Comparison of ENCODE assay signal across 37 cellular contexts in the genomic region with DNA sequence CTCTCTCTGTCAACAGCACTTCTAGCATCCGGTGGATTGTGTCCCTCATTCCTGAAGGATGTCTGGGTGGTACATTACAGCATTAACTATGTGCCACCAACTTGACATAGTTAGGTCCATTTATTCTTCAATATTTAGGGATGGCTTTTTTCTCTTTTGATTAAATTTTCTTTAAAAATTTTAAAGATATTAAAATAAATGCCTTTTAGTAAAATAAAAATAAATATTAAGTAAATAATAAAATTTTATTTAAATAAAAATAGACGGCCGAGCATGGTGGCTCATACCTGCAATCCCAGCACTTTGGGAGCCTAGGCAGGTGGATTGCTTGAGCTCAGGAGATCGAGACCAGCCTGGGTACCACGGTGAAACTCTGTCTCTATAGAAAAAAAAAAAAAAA. TPM values are rescaled to one million over a fixed set of nuclear protein-coding genes. Genes with fewer than 3 reads are reported as not detected.
DNase-seq lines count a peak whose midpoint lies in the region; ATAC-seq, FAIRE-seq and TF ChIP-seq lines count a peak whose summit lies in the region.
"Had no signal": no experiment of that assay in that cellular context is flagged by ENCODE, and none has a peak within 500 bp of the region (broad histone marks: within the 10 kb centered on the region; RNA-seq: fewer than 3 reads in every experiment).

No MANE protein-coding gene starts in this region.

- no peak overlapping the region for H3K4me3 Mint-ChIP-seq in WTC11
- H3K4me3 Mint-ChIP-seq: B cell; CD14-positive monocyte; CD4-positive, alpha-beta memory T cell; CD4-positive, alpha-beta T cell; CD4-positive, CD25-positive, alpha-beta regulatory T cell; CD8-positive, alpha-beta memory T cell; CD8-positive, alpha-beta T cell had no signal

- peaks cover 6% of the 10 kb centered on the region for H3K27me3 ChIP-seq in osteoblast (ENCODE audit: insufficient read depth, low read length)
- no peaks in the 10 kb centered on the region for H3K27me3 ChIP-seq in A673 (replicated peaks; ENCODE audit: insufficient read depth, low read depth, low read length, poor library complexity)
- H3K27me3 ChIP-seq: BLaER1; BLaER1 treated with 17β-estradiol and CSF1 and Interleukin-3, amounts not matched to agents 10 nM and 100 nM had no signal

- H3K9me3 ChIP-seq in osteoblast (ENCODE audit: low read depth, low read length) (no peaks in the 10 kb centered on the region), A673 (ENCODE audit: low read depth, low read length, poor library complexity, severe bottlenecking) (no peaks in the 10 kb centered on the region)
- H3K9me3 ChIP-seq: A549; BE2C; BLaER1; BLaER1 treated with 17β-estradiol and CSF1 and Interleukin-3, amounts not matched to agents 10 nM and 100 nM; Caco-2 had no signal

- H3K9me3 Mint-ChIP-seq in WTC11: peaks cover 10% of the 10 kb centered on the region; the same call in 1 of the 2 replicates
- H3K9me3 Mint-ChIP-seq: CD4-positive, alpha-beta T cell had no signal

- intact Hi-C loops in A673 (cut with micrococcal nuclease; ENCODE audit: unreplicated experiment): no loop called here

- no peaks in the 10 kb centered on the region for H3K36me3 ChIP-seq in osteoblast (ENCODE audit: insufficient read depth, low read length)
- no peaks in the 10 kb centered on the region for H3K36me3 ChIP-seq in A673 (ENCODE audit: insufficient read depth, low read length, poor library complexity, severe bottlenecking)
- H3K36me3 ChIP-seq: BE2C; BLaER1; BLaER1 treated with 17β-estradiol and CSF1 and Interleukin-3, amounts not matched to agents 10 nM and 100 nM had no signal

- H3K4me1 ChIP-seq in osteoblast (ENCODE audit: insufficient read depth, low read length) (no peaks in the 10 kb centered on the region), A673 (ENCODE audit: insufficient read depth, low read length, poor library complexity, severe bottlenecking) (no peaks in the 10 kb centered on the region)
- H3K4me1 ChIP-seq: A549; BE2C; BLaER1; BLaER1 treated with 17β-estradiol and CSF1 and Interleukin-3, amounts not matched to agents 10 nM and 100 nM; Caco-2 had no signal

- H2AFZ ChIP-seq in osteoblast (ENCODE audit: low read length): no peak overlapping the region

- peak; percentile 19 for FAIRE-seq in G401.6 (lab: Jason Lieb, UNC)
- FAIRE-seq in TTC549 (lab: Jason Lieb, UNC): peak; percentile 40
- FAIRE-seq: A204.1, A549, D721Med had no signal

- ATAC-seq in WTC11: no peak
- no peak for ATAC-seq in HG03442 (IDR thresholded peaks at IDR 0.05; ENCODE audit: unreplicated experiment)
- ATAC-seq: CD8-positive, alpha-beta T cell had no signal

- TF ChIP-seq CTCF in WTC11 (IDR thresholded peaks at IDR 0.05) (no peak), osteoblast (IDR thresholded peaks at IDR 0.05; ENCODE audit: extremely low read depth, low read depth, low read length) (no peak), foreskin fibroblast (IDR thresholded peaks at IDR 0.05; ENCODE audit: low read depth, low read length) (no peak), A673 (conservative IDR thresholded peaks at IDR 0.05; ENCODE audit: low read depth, low read length) (no peak)

- H3K27ac ChIP-seq in osteoblast (ENCODE audit: low read depth, low read length) (no peak overlapping the region), A673 (ENCODE audit: low read depth, low read length, poor library complexity, severe bottlenecking) (no peak overlapping the region)
- H3K27ac ChIP-seq: 22Rv1; A549; BLaER1; BLaER1 treated with 17β-estradiol and CSF1 and Interleukin-3, amounts not matched to agents 10 nM and 100 nM; C4-2B had no signal

- no peak overlapping the region for H3K4me2 ChIP-seq in osteoblast (ENCODE audit: insufficient read depth, low read length)
- H3K4me2 ChIP-seq: A549; BLaER1; BLaER1 treated with 17β-estradiol and CSF1 and Interleukin-3, amounts not matched to agents 10 nM and 100 nM had no signal

- no peak overlapping the region for H3K27ac Mint-ChIP-seq in WTC11
- H3K27ac Mint-ChIP-seq: B cell; CD14-positive monocyte; CD4-positive, alpha-beta memory T cell; CD4-positive, alpha-beta T cell; CD4-positive, CD25-positive, alpha-beta regulatory T cell; CD8-positive, alpha-beta memory T cell; CD8-positive, alpha-beta T cell had no signal

- H3K4me1 Mint-ChIP-seq in WTC11: no peaks in the 10 kb centered on the region
- H3K4me1 Mint-ChIP-seq: B cell; CD14-positive monocyte; CD4-positive, alpha-beta memory T cell; CD4-positive, CD25-positive, alpha-beta regulatory T cell; CD8-positive, alpha-beta memory T cell had no signal

- peaks cover 17% of the 10 kb centered on the region for H3K27me3 Mint-ChIP-seq in WTC11 (ENCODE audit: low read depth)

- no peaks in the 10 kb centered on the region for H3K36me3 Mint-ChIP-seq in WTC11
- H3K36me3 Mint-ChIP-seq: CD14-positive monocyte; CD4-positive, alpha-beta memory T cell; CD4-positive, CD25-positive, alpha-beta regulatory T cell; CD8-positive, alpha-beta memory T cell; CD8-positive, alpha-beta T cell had no signal

- no peak overlapping the region for H3K4me3 ChIP-seq in osteoblast (ENCODE audit: insufficient read depth, low read length)
- H3K4me3 ChIP-seq in foreskin fibroblast (ENCODE audit: low read depth in 1 of 2, low read length in 2 of 2): no peak overlapping the region
- no peak overlapping the region for H3K4me3 ChIP-seq in A673 (ENCODE audit: low read depth, low read length, poor library complexity, severe bottlenecking)
- H3K4me3 ChIP-seq: A549; BLaER1; BLaER1 treated with 17β-estradiol and CSF1 and Interleukin-3, amounts not matched to agents 10 nM and 100 nM had no signal

- DNase-seq in WTC11 (ENCODE audit: low spot score) (no peak), osteoblast (ENCODE audit: insufficient read length, low spot score, missing footprints) (peak; percentile 19), foreskin fibroblast (no peak), A673 (ENCODE audit: low spot score) (no peak), NCI-H2227 (lab: John Stamatoyannopoulos, UW; ENCODE audit: unreplicated experiment) (no peak)
- DNase-seq: 8988T; ACHN; AML-193; BE2C; C1 segment of cervical spinal cord; Caco-2; Calu3; CD4-positive, alpha-beta memory T cell; CD4-positive, alpha-beta T cell; CD4-positive, CD25-positive, alpha-beta regulatory T cell; CD8-positive, alpha-beta memory T cell; CD8-positive, alpha-beta T cell; COR-L47; DMS 273 treated with DMSO at 0.1 percent for 48 hours; DMS153; DMS53; DMS79; DMS79 treated with DMSO at 0.1 percent for 48 hours; DND-41; EL had no signal

- H4K20me1 ChIP-seq in osteoblast (ENCODE audit: insufficient read depth, low read length): no peaks in the 10 kb centered on the region
- H4K20me1 ChIP-seq: BLaER1; BLaER1 treated with 17β-estradiol and CSF1 and Interleukin-3, amounts not matched to agents 10 nM and 100 nM had no signal

- POLR2A ChIA-PET in WTC11 (lab: Charles Lee) (no interaction called here), A673 (lab: Charles Lee; ENCODE audit: low non-redundant PET) (no interaction called here)

- H3K79me2 ChIP-seq in osteoblast (ENCODE audit: insufficient read depth, low read length): no peaks in the 10 kb centered on the region

- CTCF ChIA-PET in WTC11 (lab: Charles Lee): no interaction called here
- CTCF ChIA-PET in A673 (lab: Charles Lee): no interaction called here

- no TSS peak for BruUV-seq in A673 (replicated peaks; lab: Mats Ljungman, UMichigan)

TF ChIP-seq in WTC11, 78 proteins besides CTCF, POLR2A, EP300 and RAD21:
- TF ChIP-seq HMGA2 (CRISPR knock-in tag; IDR thresholded peaks at IDR 0.05): peak; percentile 96
- TF ChIP-seq, protein P1, sequence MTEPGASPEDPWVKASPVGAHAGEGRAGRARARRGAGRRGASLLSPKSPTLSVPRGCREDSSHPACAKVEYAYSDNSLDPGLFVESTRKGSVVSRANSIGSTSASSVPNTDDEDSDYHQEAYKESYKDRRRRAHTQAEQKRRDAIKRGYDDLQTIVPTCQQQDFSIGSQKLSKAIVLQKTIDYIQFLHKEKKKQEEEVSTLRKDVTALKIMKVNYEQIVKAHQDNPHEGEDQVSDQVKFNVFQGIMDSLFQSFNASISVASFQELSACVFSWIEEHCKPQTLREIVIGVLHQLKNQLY (CRISPR knock-in tag; IDR thresholded peaks at IDR 0.05): no peak

RNA-seq across cellular contexts. Expression of gene KLHL20, which starts 9.7 kb away (rescaled TPM):
- 10.4 to 12.5 TPM (median 12.1 TPM) in 3 replicates for total RNA-seq in WTC11 (2021)
- total RNA-seq in osteoblast: 26.4 and 29.8 TPM in 2 replicates
- total RNA-seq in A673 (2021): 17.7 and 18.4 TPM in 2 replicates

RNA-seq across cellular contexts. Expression of gene ANKRD45, which starts 35.5 kb away (rescaled TPM):
- total RNA-seq in WTC11 (2021) (1.1 to 2.2 TPM (median 1.3 TPM) in 3 replicates), osteoblast (0.72 TPM in 1 of 2 replicates, not detected in the other), A673 (2021) (0.73 and 0.98 TPM in 2 replicates)
- total RNA-seq: B cell; Caco-2; Calu3; CD4-positive, alpha-beta memory T cell; CD4-positive, alpha-beta T cell; CD4-positive, CD25-positive, alpha-beta regulatory T cell; CD8-positive, alpha-beta memory T cell; CD8-positive, alpha-beta T cell had no signal
